Comparison of ENCODE assay signal across 8 cellular contexts in the genomic region with DNA sequence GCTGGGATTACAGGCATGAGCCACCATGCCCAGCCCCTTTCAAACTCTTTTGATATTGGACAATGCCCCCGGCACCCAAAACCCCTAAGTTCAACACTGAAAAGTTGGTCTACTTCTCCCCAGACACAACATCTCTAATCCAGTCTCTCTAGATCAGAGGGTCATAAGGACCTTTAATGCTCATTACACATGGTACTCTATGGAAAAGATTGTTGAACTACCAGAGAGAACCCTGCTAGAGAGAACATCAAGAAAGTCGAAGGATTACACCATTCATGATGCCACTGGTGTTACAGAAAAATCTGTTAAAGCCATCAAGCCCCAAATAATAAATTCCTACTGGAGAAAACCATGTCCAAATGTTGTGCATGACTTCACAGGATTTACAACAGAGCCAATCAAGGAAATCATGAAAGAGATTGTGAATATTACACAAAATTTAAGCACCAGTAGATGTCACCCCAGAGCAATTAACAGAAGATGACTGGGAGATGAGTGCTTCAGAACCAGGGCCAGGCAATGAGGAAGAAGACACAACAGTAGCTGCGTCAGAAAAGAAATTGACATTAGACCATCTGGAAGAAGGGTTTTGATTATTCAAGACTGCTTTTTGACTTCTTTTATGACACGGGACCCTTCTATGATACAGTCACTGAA. TPM values are rescaled to one million over a fixed set of nuclear protein-coding genes. Genes with fewer than 3 reads are reported as not detected.
DNase-seq lines count a peak whose midpoint lies in the region; ATAC-seq and TF ChIP-seq lines count a peak whose summit lies in the region.

No MANE protein-coding gene starts in this region.

- no peaks in the 10 kb centered on the region for H3K9me2 ChIP-seq in hepatocyte (replicated peaks; ENCODE audit: insufficient read depth)

- intact Hi-C loops in ascending aorta (cut with DNase I) = loop anchor here (2.0 to 5.0 kb wide), 2 partner anchors 46 to 287 kb away; no protein-coding TSS in a partner anchor

- H3K4me1 ChIP-seq in ascending aorta = no peaks in the 10 kb centered on the region
- H3K4me1 ChIP-seq in hepatocyte (ENCODE audit: insufficient read depth) = no peaks in the 10 kb centered on the region

- H3K36me3 ChIP-seq in ascending aorta = no peaks in the 10 kb centered on the region
- H3K36me3 ChIP-seq in hepatocyte (replicated peaks; ENCODE audit: insufficient read depth, low read depth) = no peaks in the 10 kb centered on the region

- H3K4me3 ChIP-seq in AG10803 (ENCODE audit: low read length) (no peak overlapping the region), GM12865 (ENCODE audit: low read depth, low read length) (no peak overlapping the region), ascending aorta (no peak overlapping the region), hepatocyte (no peak overlapping the region)

- ATAC-seq in HG03066 (IDR thresholded peaks at IDR 0.05; ENCODE audit: low read depth, unreplicated experiment) = peak; percentile 87
- no peak for ATAC-seq in GM21619 (IDR thresholded peaks at IDR 0.05; ENCODE audit: unreplicated experiment)

- no peaks in the 10 kb centered on the region for H4K20me1 ChIP-seq in hepatocyte (ENCODE audit: insufficient read depth, poor library complexity, severe bottlenecking)

- 48% methylated on average over 4 of the region's 4 CpGs for WGBS in hepatocyte (ENCODE audit: low lambda C conversion rate, missing lambda C conversion rate)

- H2AFZ ChIP-seq in hepatocyte = no peak overlapping the region

- DNase-seq in AG10803 (ENCODE audit: low read depth) = peak; percentile 69
- peak; percentile 73 for DNase-seq in GM12865 (ENCODE audit: low read depth)
- peak; percentile 63 for DNase-seq in NCI-H748 (lab: John Stamatoyannopoulos, UW; ENCODE audit: unreplicated experiment)
- no peak for DNase-seq in ascending aorta (ENCODE audit: low spot score in 2 of 2)
- peak; percentile 68 for DNase-seq in hepatocyte (ENCODE audit: low spot score)
- DNase-seq in stimulated activated CD4-positive, alpha-beta T cell treated with anti-CD3 and anti-CD28 coated beads, Interleukin-2, amount 100 ng/mL, for 4 hours (ENCODE audit: low read depth) = peak; percentile 9

- H3K9me3 ChIP-seq in ascending aorta = peaks cover 0 to 4% of the 10 kb centered on the region in 2 donors
- no peaks in the 10 kb centered on the region for H3K9me3 ChIP-seq in hepatocyte (ENCODE audit: low read depth)

- no peaks in the 10 kb centered on the region for H3K79me2 ChIP-seq in hepatocyte

- no peak overlapping the region for H3K4me2 ChIP-seq in hepatocyte

- H3K27me3 ChIP-seq in ascending aorta (no peaks in the 10 kb centered on the region), hepatocyte (no peaks in the 10 kb centered on the region)

- TF ChIP-seq CTCF in AG10803 (conservative IDR thresholded peaks at IDR 0.05; ENCODE audit: low read length) (peak; percentile 59), GM12865 (IDR thresholded peaks at IDR 0.05; ENCODE audit: insufficient read depth, low read depth, low read length, missing control alignments) (peak; percentile 49), ascending aorta (IDR thresholded peaks at IDR 0.05) (peak; percentile 7 to 51 (median 22)), hepatocyte (IDR thresholded peaks at IDR 0.05; ENCODE audit: poor library complexity) (peak; percentile 59)

- no peak overlapping the region for H3K27ac ChIP-seq in ascending aorta
- H3K27ac ChIP-seq in hepatocyte = no peak overlapping the region

RNA-seq across cellular contexts. Expression of gene NIPAL4, which starts 28.3 kb away (rescaled TPM):
- not detected for total RNA-seq in ascending aorta
- total RNA-seq in hepatocyte = 0.17 TPM in 1 of 2 replicates, not detected in the other
- polyA plus RNA-seq in hepatocyte = 0.37 and 1.0 TPM in 2 replicates

Comparison
In these comparisons a context has a peak if more than half of its experiments do, and no peak if none do; other contexts are left out.
1. DNase-seq: peak in AG10803 (single experiment), GM12865 (single experiment), NCI-H748 (single experiment), hepatocyte (single experiment) and stimulated activated CD4-positive, alpha-beta T cell treated with anti-CD3 and anti-CD28 coated beads, Interleukin-2, amount 100 ng/mL, for 4 hours (single experiment); none in ascending aorta (0 of 2).
2. Peak in every context shown above with its lines, with median percentiles within 50 percentile points of each other: CTCF ChIP-seq.